Comparison of ENCODE assay signal across 1 cellular context in the genomic region with DNA sequence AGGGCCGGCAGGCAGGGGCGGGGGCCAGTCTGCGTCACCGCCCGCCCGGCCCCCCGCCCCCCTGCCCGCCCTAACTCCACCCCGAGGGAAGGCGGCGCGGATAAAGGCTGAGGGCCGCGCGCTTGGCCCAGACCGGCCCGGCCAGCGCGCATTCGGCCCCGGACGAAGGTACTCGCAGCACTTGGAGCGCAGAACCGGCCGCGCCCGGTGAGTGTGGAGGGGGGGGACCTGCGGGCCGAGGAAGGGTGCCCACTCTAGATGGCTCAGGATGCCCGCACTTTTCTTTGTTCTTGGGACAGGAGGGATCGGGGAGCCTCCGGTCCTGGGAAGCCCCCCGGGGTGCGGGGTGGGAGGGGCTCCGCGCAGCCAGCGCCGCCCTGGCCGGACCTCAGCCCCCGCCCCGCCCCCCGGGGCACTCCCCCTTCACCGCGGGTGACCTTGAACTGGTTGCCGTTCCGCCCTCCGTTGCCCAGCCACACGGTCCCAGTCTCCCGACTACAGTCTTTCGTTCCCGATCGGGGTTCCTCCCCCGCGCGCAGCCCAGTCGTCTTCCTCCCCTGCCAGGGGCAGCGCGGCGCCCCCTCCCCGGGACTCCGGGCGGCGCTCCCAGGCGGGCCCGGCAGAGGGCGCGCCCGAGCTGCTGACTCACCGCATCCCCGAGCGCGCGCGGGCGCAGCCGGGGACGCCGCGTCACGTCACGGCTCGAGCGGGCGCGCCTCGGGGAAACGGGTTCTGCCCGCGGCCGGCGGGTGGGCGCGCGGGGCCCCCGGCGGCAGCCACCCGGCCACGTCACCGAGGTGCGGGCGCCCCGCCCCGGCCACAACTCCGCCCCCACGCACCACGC.
TF ChIP-seq lines count a peak whose summit lies in the region.

A gene (plus strand): TSS at position 130 of the 844 bp plus-strand sequence. CDS start 1,714 bp downstream, outside the sequence.

TF ChIP-seq in K562, 482 proteins besides CTCF, POLR2A, EP300 and RAD21 (continued from another document and continues in another):
- TF ChIP-seq, protein P1, sequence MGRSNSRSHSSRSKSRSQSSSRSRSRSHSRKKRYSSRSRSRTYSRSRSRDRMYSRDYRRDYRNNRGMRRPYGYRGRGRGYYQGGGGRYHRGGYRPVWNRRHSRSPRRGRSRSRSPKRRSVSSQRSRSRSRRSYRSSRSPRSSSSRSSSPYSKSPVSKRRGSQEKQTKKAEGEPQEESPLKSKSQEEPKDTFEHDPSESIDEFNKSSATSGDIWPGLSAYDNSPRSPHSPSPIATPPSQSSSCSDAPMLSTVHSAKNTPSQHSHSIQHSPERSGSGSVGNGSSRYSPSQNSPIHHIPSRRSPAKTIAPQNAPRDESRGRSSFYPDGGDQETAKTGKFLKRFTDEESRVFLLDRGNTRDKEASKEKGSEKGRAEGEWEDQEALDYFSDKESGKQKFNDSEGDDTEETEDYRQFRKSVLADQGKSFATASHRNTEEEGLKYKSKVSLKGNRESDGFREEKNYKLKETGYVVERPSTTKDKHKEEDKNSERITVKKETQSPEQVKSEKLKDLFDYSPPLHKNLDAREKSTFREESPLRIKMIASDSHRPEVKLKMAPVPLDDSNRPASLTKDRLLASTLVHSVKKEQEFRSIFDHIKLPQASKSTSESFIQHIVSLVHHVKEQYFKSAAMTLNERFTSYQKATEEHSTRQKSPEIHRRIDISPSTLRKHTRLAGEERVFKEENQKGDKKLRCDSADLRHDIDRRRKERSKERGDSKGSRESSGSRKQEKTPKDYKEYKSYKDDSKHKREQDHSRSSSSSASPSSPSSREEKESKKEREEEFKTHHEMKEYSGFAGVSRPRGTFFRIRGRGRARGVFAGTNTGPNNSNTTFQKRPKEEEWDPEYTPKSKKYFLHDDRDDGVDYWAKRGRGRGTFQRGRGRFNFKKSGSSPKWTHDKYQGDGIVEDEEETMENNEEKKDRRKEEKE (IDR thresholded peaks at IDR 0.05; ENCODE audit: borderline replicate concordance in 1 of 2, control insufficient read depth in 1 of 2, low read depth in 2 of 2, low read length in 1 of 2), result 0 out of 4 replicates have a peak, but pooled peaks of 1 of the 2 experiments have one; percentile 37
- TF ChIP-seq CBX3 (IDR thresholded peaks at IDR 0.05; ENCODE audit: borderline replicate concordance in 1 of 2, low read length in 2 of 2), result no peak
- TF ChIP-seq ZFPM2 (CRISPR knock-in tag; IDR thresholded peaks at IDR 0.05), result no peak
- peak; percentile 64; the same call in 1 of the 2 replicates for TF ChIP-seq BACH1 (tag; IDR thresholded peaks at IDR 0.05)
- TF ChIP-seq, protein P2, sequence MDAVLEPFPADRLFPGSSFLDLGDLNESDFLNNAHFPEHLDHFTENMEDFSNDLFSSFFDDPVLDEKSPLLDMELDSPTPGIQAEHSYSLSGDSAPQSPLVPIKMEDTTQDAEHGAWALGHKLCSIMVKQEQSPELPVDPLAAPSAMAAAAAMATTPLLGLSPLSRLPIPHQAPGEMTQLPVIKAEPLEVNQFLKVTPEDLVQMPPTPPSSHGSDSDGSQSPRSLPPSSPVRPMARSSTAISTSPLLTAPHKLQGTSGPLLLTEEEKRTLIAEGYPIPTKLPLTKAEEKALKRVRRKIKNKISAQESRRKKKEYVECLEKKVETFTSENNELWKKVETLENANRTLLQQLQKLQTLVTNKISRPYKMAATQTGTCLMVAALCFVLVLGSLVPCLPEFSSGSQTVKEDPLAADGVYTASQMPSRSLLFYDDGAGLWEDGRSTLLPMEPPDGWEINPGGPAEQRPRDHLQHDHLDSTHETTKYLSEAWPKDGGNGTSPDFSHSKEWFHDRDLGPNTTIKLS (IDR thresholded peaks at IDR 0.05; ENCODE audit: borderline replicate concordance, low read depth), result peak; percentile 82; the same call in 1 of the 2 replicates
- TF ChIP-seq SUPT5H (IDR thresholded peaks at IDR 0.05), result peak; percentile 97
- TF ChIP-seq FOXJ3 (CRISPR knock-in tag; IDR thresholded peaks at IDR 0.05), result no peak
- TF ChIP-seq NR4A1 (CRISPR knock-in tag; IDR thresholded peaks at IDR 0.05), result no peak
- no peak for TF ChIP-seq NR4A1 (tag; IDR thresholded peaks at IDR 0.05)
- TF ChIP-seq YY1 (IDR thresholded peaks at IDR 0.05; ENCODE audit: borderline replicate concordance in 1 of 3, control insufficient read depth in 1 of 3, extremely low read depth in 1 of 3, insufficient read depth in 3 of 3, insufficient read length in 1 of 3, insufficient replicate concordance in 2 of 3, low read depth in 1 of 3, low read length in 2 of 3), result peak in 2 of 3 experiments; percentile 36 to 39
- TF ChIP-seq CAMTA2 (CRISPR knock-in tag; conservative IDR thresholded peaks at IDR 0.05), result no peak
- TF ChIP-seq MTA2 (IDR thresholded peaks at IDR 0.05; ENCODE audit: low read depth), result no peak
- TF ChIP-seq, protein P3, sequence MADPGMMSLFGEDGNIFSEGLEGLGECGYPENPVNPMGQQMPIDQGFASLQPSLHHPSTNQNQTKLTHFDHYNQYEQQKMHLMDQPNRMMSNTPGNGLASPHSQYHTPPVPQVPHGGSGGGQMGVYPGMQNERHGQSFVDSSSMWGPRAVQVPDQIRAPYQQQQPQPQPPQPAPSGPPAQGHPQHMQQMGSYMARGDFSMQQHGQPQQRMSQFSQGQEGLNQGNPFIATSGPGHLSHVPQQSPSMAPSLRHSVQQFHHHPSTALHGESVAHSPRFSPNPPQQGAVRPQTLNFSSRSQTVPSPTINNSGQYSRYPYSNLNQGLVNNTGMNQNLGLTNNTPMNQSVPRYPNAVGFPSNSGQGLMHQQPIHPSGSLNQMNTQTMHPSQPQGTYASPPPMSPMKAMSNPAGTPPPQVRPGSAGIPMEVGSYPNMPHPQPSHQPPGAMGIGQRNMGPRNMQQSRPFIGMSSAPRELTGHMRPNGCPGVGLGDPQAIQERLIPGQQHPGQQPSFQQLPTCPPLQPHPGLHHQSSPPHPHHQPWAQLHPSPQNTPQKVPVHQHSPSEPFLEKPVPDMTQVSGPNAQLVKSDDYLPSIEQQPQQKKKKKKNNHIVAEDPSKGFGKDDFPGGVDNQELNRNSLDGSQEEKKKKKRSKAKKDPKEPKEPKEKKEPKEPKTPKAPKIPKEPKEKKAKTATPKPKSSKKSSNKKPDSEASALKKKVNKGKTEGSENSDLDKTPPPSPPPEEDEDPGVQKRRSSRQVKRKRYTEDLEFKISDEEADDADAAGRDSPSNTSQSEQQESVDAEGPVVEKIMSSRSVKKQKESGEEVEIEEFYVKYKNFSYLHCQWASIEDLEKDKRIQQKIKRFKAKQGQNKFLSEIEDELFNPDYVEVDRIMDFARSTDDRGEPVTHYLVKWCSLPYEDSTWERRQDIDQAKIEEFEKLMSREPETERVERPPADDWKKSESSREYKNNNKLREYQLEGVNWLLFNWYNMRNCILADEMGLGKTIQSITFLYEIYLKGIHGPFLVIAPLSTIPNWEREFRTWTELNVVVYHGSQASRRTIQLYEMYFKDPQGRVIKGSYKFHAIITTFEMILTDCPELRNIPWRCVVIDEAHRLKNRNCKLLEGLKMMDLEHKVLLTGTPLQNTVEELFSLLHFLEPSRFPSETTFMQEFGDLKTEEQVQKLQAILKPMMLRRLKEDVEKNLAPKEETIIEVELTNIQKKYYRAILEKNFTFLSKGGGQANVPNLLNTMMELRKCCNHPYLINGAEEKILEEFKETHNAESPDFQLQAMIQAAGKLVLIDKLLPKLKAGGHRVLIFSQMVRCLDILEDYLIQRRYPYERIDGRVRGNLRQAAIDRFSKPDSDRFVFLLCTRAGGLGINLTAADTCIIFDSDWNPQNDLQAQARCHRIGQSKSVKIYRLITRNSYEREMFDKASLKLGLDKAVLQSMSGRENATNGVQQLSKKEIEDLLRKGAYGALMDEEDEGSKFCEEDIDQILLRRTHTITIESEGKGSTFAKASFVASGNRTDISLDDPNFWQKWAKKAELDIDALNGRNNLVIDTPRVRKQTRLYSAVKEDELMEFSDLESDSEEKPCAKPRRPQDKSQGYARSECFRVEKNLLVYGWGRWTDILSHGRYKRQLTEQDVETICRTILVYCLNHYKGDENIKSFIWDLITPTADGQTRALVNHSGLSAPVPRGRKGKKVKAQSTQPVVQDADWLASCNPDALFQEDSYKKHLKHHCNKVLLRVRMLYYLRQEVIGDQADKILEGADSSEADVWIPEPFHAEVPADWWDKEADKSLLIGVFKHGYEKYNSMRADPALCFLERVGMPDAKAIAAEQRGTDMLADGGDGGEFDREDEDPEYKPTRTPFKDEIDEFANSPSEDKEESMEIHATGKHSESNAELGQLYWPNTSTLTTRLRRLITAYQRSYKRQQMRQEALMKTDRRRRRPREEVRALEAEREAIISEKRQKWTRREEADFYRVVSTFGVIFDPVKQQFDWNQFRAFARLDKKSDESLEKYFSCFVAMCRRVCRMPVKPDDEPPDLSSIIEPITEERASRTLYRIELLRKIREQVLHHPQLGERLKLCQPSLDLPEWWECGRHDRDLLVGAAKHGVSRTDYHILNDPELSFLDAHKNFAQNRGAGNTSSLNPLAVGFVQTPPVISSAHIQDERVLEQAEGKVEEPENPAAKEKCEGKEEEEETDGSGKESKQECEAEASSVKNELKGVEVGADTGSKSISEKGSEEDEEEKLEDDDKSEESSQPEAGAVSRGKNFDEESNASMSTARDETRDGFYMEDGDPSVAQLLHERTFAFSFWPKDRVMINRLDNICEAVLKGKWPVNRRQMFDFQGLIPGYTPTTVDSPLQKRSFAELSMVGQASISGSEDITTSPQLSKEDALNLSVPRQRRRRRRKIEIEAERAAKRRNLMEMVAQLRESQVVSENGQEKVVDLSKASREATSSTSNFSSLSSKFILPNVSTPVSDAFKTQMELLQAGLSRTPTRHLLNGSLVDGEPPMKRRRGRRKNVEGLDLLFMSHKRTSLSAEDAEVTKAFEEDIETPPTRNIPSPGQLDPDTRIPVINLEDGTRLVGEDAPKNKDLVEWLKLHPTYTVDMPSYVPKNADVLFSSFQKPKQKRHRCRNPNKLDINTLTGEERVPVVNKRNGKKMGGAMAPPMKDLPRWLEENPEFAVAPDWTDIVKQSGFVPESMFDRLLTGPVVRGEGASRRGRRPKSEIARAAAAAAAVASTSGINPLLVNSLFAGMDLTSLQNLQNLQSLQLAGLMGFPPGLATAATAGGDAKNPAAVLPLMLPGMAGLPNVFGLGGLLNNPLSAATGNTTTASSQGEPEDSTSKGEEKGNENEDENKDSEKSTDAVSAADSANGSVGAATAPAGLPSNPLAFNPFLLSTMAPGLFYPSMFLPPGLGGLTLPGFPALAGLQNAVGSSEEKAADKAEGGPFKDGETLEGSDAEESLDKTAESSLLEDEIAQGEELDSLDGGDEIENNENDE (IDR thresholded peaks at IDR 0.05; ENCODE audit: low read depth, low read length), result no peak
- TF ChIP-seq, protein P4, sequence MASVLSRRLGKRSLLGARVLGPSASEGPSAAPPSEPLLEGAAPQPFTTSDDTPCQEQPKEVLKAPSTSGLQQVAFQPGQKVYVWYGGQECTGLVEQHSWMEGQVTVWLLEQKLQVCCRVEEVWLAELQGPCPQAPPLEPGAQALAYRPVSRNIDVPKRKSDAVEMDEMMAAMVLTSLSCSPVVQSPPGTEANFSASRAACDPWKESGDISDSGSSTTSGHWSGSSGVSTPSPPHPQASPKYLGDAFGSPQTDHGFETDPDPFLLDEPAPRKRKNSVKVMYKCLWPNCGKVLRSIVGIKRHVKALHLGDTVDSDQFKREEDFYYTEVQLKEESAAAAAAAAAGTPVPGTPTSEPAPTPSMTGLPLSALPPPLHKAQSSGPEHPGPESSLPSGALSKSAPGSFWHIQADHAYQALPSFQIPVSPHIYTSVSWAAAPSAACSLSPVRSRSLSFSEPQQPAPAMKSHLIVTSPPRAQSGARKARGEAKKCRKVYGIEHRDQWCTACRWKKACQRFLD (CRISPR knock-in tag; IDR thresholded peaks at IDR 0.05), result no peak
- peak; percentile 50; the same call in 1 of the 2 replicates for TF ChIP-seq EP400 (IDR thresholded peaks at IDR 0.05)
- TF ChIP-seq, protein P5, sequence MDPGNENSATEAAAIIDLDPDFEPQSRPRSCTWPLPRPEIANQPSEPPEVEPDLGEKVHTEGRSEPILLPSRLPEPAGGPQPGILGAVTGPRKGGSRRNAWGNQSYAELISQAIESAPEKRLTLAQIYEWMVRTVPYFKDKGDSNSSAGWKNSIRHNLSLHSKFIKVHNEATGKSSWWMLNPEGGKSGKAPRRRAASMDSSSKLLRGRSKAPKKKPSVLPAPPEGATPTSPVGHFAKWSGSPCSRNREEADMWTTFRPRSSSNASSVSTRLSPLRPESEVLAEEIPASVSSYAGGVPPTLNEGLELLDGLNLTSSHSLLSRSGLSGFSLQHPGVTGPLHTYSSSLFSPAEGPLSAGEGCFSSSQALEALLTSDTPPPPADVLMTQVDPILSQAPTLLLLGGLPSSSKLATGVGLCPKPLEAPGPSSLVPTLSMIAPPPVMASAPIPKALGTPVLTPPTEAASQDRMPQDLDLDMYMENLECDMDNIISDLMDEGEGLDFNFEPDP (CRISPR knock-in tag; IDR thresholded peaks at IDR 0.05), result no peak
- peak in 1 of 2 experiments; percentile 38; a peak in 1 of 4 replicates for TF ChIP-seq TEAD1 (CRISPR knock-in tag; IDR thresholded peaks at IDR 0.05)
- TF ChIP-seq POLR2B (IDR thresholded peaks at IDR 0.05; ENCODE audit: low read depth, partially characterized antibody), result peak; percentile 93
- peak; percentile 97 for TF ChIP-seq FOSL1 (tag; conservative IDR thresholded peaks at IDR 0.05)
- peak; percentile 88 for TF ChIP-seq ZFX (CRISPR knock-in tag; IDR thresholded peaks at IDR 0.05)
- TF ChIP-seq POLR2AphosphoS2 (IDR thresholded peaks at IDR 0.05; ENCODE audit: low read length), result peak; percentile 38; the same call in 1 of the 2 replicates
- no peak for TF ChIP-seq ZNF830 (CRISPR knock-in tag; IDR thresholded peaks at IDR 0.05)
- peak; percentile 81 for TF ChIP-seq CCNT2 (IDR thresholded peaks at IDR 0.05; ENCODE audit: borderline replicate concordance, extremely low read depth, insufficient read length, low read depth, low read length)
- peak; percentile 84; the same call in 1 of the 2 replicates for TF ChIP-seq GTF2E2 (tag; IDR thresholded peaks at IDR 0.05)
- TF ChIP-seq HMG20B (CRISPR knock-in tag; IDR thresholded peaks at IDR 0.05), result no peak
- TF ChIP-seq SMAD1 (IDR thresholded peaks at IDR 0.05; ENCODE audit: low read depth, low read length, partially characterized antibody), result peak; percentile 15
- TF ChIP-seq ZNF133 (CRISPR knock-in tag; IDR thresholded peaks at IDR 0.05), result no peak
- TF ChIP-seq SIN3A (IDR thresholded peaks at IDR 0.05; ENCODE audit: borderline replicate concordance in 2 of 2, control insufficient read depth in 1 of 2, low read depth in 2 of 2, low read length in 2 of 2), result peak; percentile 62 to 73
- 0 out of 2 replicates have a peak, but pooled peaks have one; percentile 9 for TF ChIP-seq STAT5A (IDR thresholded peaks at IDR 0.05; ENCODE audit: borderline replicate concordance, low read length)
- TF ChIP-seq, protein P6, sequence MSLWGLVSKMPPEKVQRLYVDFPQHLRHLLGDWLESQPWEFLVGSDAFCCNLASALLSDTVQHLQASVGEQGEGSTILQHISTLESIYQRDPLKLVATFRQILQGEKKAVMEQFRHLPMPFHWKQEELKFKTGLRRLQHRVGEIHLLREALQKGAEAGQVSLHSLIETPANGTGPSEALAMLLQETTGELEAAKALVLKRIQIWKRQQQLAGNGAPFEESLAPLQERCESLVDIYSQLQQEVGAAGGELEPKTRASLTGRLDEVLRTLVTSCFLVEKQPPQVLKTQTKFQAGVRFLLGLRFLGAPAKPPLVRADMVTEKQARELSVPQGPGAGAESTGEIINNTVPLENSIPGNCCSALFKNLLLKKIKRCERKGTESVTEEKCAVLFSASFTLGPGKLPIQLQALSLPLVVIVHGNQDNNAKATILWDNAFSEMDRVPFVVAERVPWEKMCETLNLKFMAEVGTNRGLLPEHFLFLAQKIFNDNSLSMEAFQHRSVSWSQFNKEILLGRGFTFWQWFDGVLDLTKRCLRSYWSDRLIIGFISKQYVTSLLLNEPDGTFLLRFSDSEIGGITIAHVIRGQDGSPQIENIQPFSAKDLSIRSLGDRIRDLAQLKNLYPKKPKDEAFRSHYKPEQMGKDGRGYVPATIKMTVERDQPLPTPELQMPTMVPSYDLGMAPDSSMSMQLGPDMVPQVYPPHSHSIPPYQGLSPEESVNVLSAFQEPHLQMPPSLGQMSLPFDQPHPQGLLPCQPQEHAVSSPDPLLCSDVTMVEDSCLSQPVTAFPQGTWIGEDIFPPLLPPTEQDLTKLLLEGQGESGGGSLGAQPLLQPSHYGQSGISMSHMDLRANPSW (CRISPR knock-in tag; IDR thresholded peaks at IDR 0.05), result 0 out of 2 replicates have a peak, but pooled peaks have one; percentile 37
- TF ChIP-seq CREB1 (IDR thresholded peaks at IDR 0.05), result peak; percentile 15
- TF ChIP-seq CREB1 (CRISPR knock-in tag; IDR thresholded peaks at IDR 0.05), result no peak; the same call in 1 of the 2 replicates
